In genomic region chr10:71419750-71420149, GRCh38 we compare ENCODE assay signal across 12 cellular contexts. TPM values are rescaled to one million over a fixed set of nuclear protein-coding genes. Genes with fewer than 3 reads are reported as not detected.
DNase-seq lines count a peak whose midpoint lies in the region; ATAC-seq and TF ChIP-seq lines count a peak whose summit lies in the region.
"Had no signal": no experiment of that assay in that cellular context is flagged by ENCODE, and none has a peak within 500 bp of the region (broad histone marks: within the 10 kb centered on the region; RNA-seq: fewer than 3 reads in every experiment).

No MANE protein-coding gene starts in this region.

- H3K27me3 Mint-ChIP-seq in activated CD8-positive, alpha-beta memory T cell treated with anti-CD3 and anti-CD28 coated beads, Interleukin-2, amount 10 ng/mL, durations not matched to agents 7 days and 5 days = peaks cover 10% of the 10 kb centered on the region
- H3K27me3 Mint-ChIP-seq in type B pancreatic cell (peaks cover 15% of the 10 kb centered on the region), T-cell (peaks cover 21 to 24% of the 10 kb centered on the region in 2 donors)

- H3K9me3 Mint-ChIP-seq in activated CD8-positive, alpha-beta memory T cell treated with anti-CD3 and anti-CD28 coated beads, Interleukin-2, amount 10 ng/mL, durations not matched to agents 7 days and 5 days (ENCODE audit: low read depth) = no peaks in the 10 kb centered on the region
- H3K9me3 Mint-ChIP-seq in type B pancreatic cell (no peaks in the 10 kb centered on the region), T-cell (no peaks in the 10 kb centered on the region)
- H3K9me3 Mint-ChIP-seq: CD4-positive, alpha-beta T cell had no signal

- H3K27ac Mint-ChIP-seq in activated CD8-positive, alpha-beta memory T cell treated with anti-CD3 and anti-CD28 coated beads, Interleukin-2, amount 10 ng/mL, durations not matched to agents 7 days and 5 days = no peak overlapping the region
- H3K27ac Mint-ChIP-seq in type B pancreatic cell (no peak overlapping the region), T-cell (no peak overlapping the region)
- H3K27ac Mint-ChIP-seq: B cell; CD4-positive, alpha-beta T cell had no signal

- POLR2A ChIA-PET in T-cell (lab: Charles Lee) = no interaction called here

- no peak for ATAC-seq in activated CD8-positive, alpha-beta memory T cell treated with anti-CD3 and anti-CD28 coated beads, Interleukin-2, amount 10 ng/mL, durations not matched to agents 7 days and 5 days
- ATAC-seq in left lobe of liver = no peak
- no peak for ATAC-seq in T-cell (replicated peaks in 1 of 4)

- TF ChIP-seq CTCF in type B pancreatic cell (conservative IDR thresholded peaks at IDR 0.05) = no peak

- H3K4me1 Mint-ChIP-seq in activated CD8-positive, alpha-beta memory T cell treated with anti-CD3 and anti-CD28 coated beads, Interleukin-2, amount 10 ng/mL, durations not matched to agents 7 days and 5 days = no peaks in the 10 kb centered on the region
- H3K4me1 Mint-ChIP-seq in type B pancreatic cell (ENCODE audit: unreplicated experiment) = peaks cover 9% of the 10 kb centered on the region
- H3K4me1 Mint-ChIP-seq in T-cell = no peaks in the 10 kb centered on the region
- H3K4me1 Mint-ChIP-seq: B cell had no signal

- CTCF ChIA-PET in activated CD8-positive, alpha-beta memory T cell treated with anti-CD3 and anti-CD28 coated beads, Interleukin-2, amount 10 ng/mL, durations not matched to agents 7 days and 5 days (lab: Charles Lee) = no interaction called here
- CTCF ChIA-PET in T-cell (lab: Charles Lee) = no interaction called here

- no peaks in the 10 kb centered on the region for H3K36me3 Mint-ChIP-seq in activated CD8-positive, alpha-beta memory T cell treated with anti-CD3 and anti-CD28 coated beads, Interleukin-2, amount 10 ng/mL, durations not matched to agents 7 days and 5 days
- H3K36me3 Mint-ChIP-seq in type B pancreatic cell (no peaks in the 10 kb centered on the region), T-cell (peaks cover 3% of the 10 kb centered on the region)

- no peak overlapping the region for H3K4me3 Mint-ChIP-seq in activated CD8-positive, alpha-beta memory T cell treated with anti-CD3 and anti-CD28 coated beads, Interleukin-2, amount 10 ng/mL, durations not matched to agents 7 days and 5 days
- no peak overlapping the region for H3K4me3 Mint-ChIP-seq in type B pancreatic cell
- no peak overlapping the region for H3K4me3 Mint-ChIP-seq in T-cell
- H3K4me3 Mint-ChIP-seq: B cell; CD4-positive, alpha-beta T cell had no signal

- peak; percentile 23 for DNase-seq in activated CD8-positive, alpha-beta memory T cell treated with anti-CD3 and anti-CD28 coated beads, Interleukin-2, amount 10 ng/mL, durations not matched to agents 7 days and 5 days
- DNase-seq in ecto neural progenitor cell (ENCODE audit: low spot score) = peak; percentile 11
- peak; percentile 6 for DNase-seq in left lobe of liver (ENCODE audit: low spot score)
- peak; percentile 25 for DNase-seq in type B pancreatic cell (ENCODE audit: extremely low spot score, unreplicated experiment)
- DNase-seq in COLO829 (ENCODE audit: low spot score) = no peak
- no peak for DNase-seq in T-cell
- no peak for DNase-seq in NCI-H2029 (lab: John Stamatoyannopoulos, UW)
- DNase-seq: C1 segment of cervical spinal cord, DND-41, GDM1 had no signal

RNA-seq across cellular contexts. Expression of gene CDH23, which starts 23.0 kb away (rescaled TPM):
- under 1 TPM; 0.16 to 0.61 TPM for total RNA-seq in activated CD8-positive, alpha-beta memory T cell treated with anti-CD3 and anti-CD28 coated beads, Interleukin-2, amount 10 ng/mL, durations not matched to agents 7 days and 5 days
- 20.9 TPM for total RNA-seq in left lobe of liver
- total RNA-seq in type B pancreatic cell (ENCODE audit: low replicate concordance) = 7.4 and 9.4 TPM in 2 replicates
- total RNA-seq in T-cell = 10 to 100 TPM in 1 of 5 donors, 1 to 10 TPM in 4; 2.6 to 21.4 (median 3.0) TPM

Comparison
In these comparisons a context has a peak if more than half of its experiments do, and no peak if none do; other contexts are left out.
1. DNase-seq: peak in activated CD8-positive, alpha-beta memory T cell treated with anti-CD3 and anti-CD28 coated beads, Interleukin-2, amount 10 ng/mL, durations not matched to agents 7 days and 5 days (single experiment), ecto neural progenitor cell (single experiment), left lobe of liver (single experiment) and type B pancreatic cell (single experiment); none in COLO829 (single experiment), T-cell (0 of 34) and NCI-H2029 (single experiment).